In the genomic region with DNA sequence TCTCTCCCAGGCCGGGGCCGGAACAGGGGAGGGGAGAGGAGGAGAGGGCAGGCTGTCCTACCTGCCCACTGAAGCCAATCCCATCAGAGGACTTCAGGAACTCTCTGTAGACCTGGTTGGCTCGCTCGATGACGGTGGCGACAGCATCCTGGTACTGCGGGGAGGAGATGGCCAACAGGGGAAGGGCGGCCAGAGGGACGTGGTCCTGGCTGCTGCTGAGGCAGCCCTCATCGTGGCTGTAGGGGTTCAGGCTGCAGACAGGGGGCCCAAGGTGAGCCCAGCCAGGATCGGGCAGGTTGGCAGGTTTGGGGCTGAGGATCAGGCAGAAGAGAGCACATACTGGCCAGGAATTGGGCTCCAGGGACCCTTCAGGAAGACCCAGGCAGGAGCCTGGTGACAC, we compare ENCODE assay signal across 35 cellular contexts. TPM values are rescaled to one million over a fixed set of nuclear protein-coding genes. Genes with fewer than 3 reads are reported as not detected.
"Had no signal": no experiment of that assay in that cellular context is flagged by ENCODE, and none has a peak within 500 bp of the region (broad histone marks: within the 10 kb centered on the region; RNA-seq: fewer than 3 reads in every experiment).

No MANE protein-coding gene starts in this region.

- H3K36me3 ChIP-seq: ascending aorta, breast epithelium, cardiac muscle cell had no signal

- H3K9me3 Mint-ChIP-seq: activated CD4-positive, alpha-beta memory T cell treated with anti-CD3 and anti-CD28 coated beads for 36 hours; activated CD4-positive, alpha-beta T cell treated with anti-CD3 and anti-CD28 coated beads, Interleukin-2, amount 10 ng/mL, durations not matched to agents 24 days and 14 days; activated naive CD4-positive, alpha-beta T cell treated with anti-CD3 and anti-CD28 coated beads, Interleukin-2, amount 10 ng/mL, durations not matched to agents 7 days and 5 days; activated naive CD4-positive, alpha-beta T cell treated with anti-CD3 and anti-CD28 coated beads, Interleukin-2, amount 50 U/mL, for 72 hours; activated naive CD8-positive, alpha-beta T cell treated with anti-CD3 and anti-CD28 coated beads, Interleukin-2, amount 10 ng/mL, durations not matched to agents 7 days and 5 days; activated T-helper 1 cell treated with anti-CD3 and anti-CD28 coated beads, Interleukin-12 subunit alpha, Interleukin-12 subunit beta, Interleukin-2, Interleukin-4 antibody, amounts not matched to agents 30 ng/mL and 10 ng/mL and 1 ng/mL, durations not matched to agents 14 hours and 24 hours and 36 hours; activated T-helper 2 cell treated with anti-CD3 and anti-CD28 coated beads, Interferon-gamma antibody, Interleukin-2, Interleukin-4, amounts not matched to agents 10 μg/mL and 5 μg/mL and 100 μg/mL, durations not matched to agents 14 hours and 24 hours and 36 hours; brain; central memory CD8-positive, alpha-beta T cell; dendritic cell treated with granulocyte-macrophage colony-stimulating factor and Interleukin-4, amounts not matched to agents 40 ng/mL and 50 ng/mL, for 4 days; endodermal cell had no signal

- H3K36me3 Mint-ChIP-seq: activated CD4-positive, alpha-beta memory T cell treated with anti-CD3 and anti-CD28 coated beads for 36 hours; activated CD8-positive, alpha-beta memory T cell treated with anti-CD3 and anti-CD28 coated beads, Interleukin-2, amount 10 ng/mL, durations not matched to agents 7 days and 5 days; activated naive CD4-positive, alpha-beta T cell treated with anti-CD3 and anti-CD28 coated beads, Interleukin-2, amount 10 ng/mL, durations not matched to agents 7 days and 5 days; activated naive CD4-positive, alpha-beta T cell treated with anti-CD3 and anti-CD28 coated beads, Interleukin-2, amount 50 U/mL, for 72 hours; activated naive CD8-positive, alpha-beta T cell treated with anti-CD3 and anti-CD28 coated beads, Interleukin-2, amount 10 ng/mL, durations not matched to agents 7 days and 5 days; brain had no signal

- H3K27me3 ChIP-seq: ascending aorta, breast epithelium, cardiac muscle cell, dorsolateral prefrontal cortex had no signal

- H3K4me1 Mint-ChIP-seq: activated CD4-positive, alpha-beta T cell treated with anti-CD3 and anti-CD28 coated beads for 36 hours; activated CD4-positive, alpha-beta T cell treated with anti-CD3 and anti-CD28 coated beads, Interleukin-2, amount 10 ng/mL, durations not matched to agents 24 days and 14 days; activated CD8-positive, alpha-beta memory T cell treated with anti-CD3 and anti-CD28 coated beads, Interleukin-2, amount 10 ng/mL, durations not matched to agents 7 days and 5 days; activated naive CD4-positive, alpha-beta T cell treated with anti-CD3 and anti-CD28 coated beads, Interleukin-2, amount 10 ng/mL, durations not matched to agents 7 days and 5 days; activated naive CD8-positive, alpha-beta T cell treated with anti-CD3 and anti-CD28 coated beads, Interleukin-2, amount 10 ng/mL, durations not matched to agents 7 days and 5 days; central memory CD8-positive, alpha-beta T cell had no signal

- H3K27ac ChIP-seq: ascending aorta, breast epithelium, cardiac muscle cell, coronary artery had no signal

- H3K4me3 ChIP-seq: ascending aorta, breast epithelium, cardiac muscle cell, coronary artery, dorsolateral prefrontal cortex had no signal

- H3K27ac Mint-ChIP-seq: activated CD4-positive, alpha-beta memory T cell treated with anti-CD3 and anti-CD28 coated beads for 36 hours; activated CD4-positive, alpha-beta T cell treated with anti-CD3 and anti-CD28 coated beads for 36 hours; activated CD4-positive, alpha-beta T cell treated with anti-CD3 and anti-CD28 coated beads, Interleukin-2, amount 10 ng/mL, durations not matched to agents 24 days and 14 days; activated CD8-positive, alpha-beta memory T cell treated with anti-CD3 and anti-CD28 coated beads, Interleukin-2, amount 10 ng/mL, durations not matched to agents 7 days and 5 days; activated CD8-positive, alpha-beta T cell treated with anti-CD3 and anti-CD28 coated beads, Interleukin-2, amount 10 ng/mL, durations not matched to agents 7 days and 5 days; activated naive CD4-positive, alpha-beta T cell treated with anti-CD3 and anti-CD28 coated beads, Interleukin-2, amount 10 ng/mL, durations not matched to agents 7 days and 5 days; activated naive CD8-positive, alpha-beta T cell treated with anti-CD3 and anti-CD28 coated beads, Interleukin-2, amount 10 ng/mL, durations not matched to agents 7 days and 5 days; activated T-helper 1 cell treated with anti-CD3 and anti-CD28 coated beads, Interleukin-12 subunit alpha, Interleukin-12 subunit beta, Interleukin-2, Interleukin-4 antibody, amounts not matched to agents 30 ng/mL and 10 ng/mL and 1 ng/mL, durations not matched to agents 14 hours and 24 hours and 36 hours; activated T-helper 2 cell treated with anti-CD3 and anti-CD28 coated beads, Interferon-gamma antibody, Interleukin-2, Interleukin-4, amounts not matched to agents 10 μg/mL and 5 μg/mL and 100 μg/mL, durations not matched to agents 14 hours and 24 hours and 36 hours; dendritic cell treated with granulocyte-macrophage colony-stimulating factor and Interleukin-4, amounts not matched to agents 40 ng/mL and 50 ng/mL, for 4 days; endodermal cell had no signal

- H3K4me3 Mint-ChIP-seq: activated CD4-positive, alpha-beta memory T cell treated with anti-CD3 and anti-CD28 coated beads for 36 hours; activated CD4-positive, alpha-beta T cell treated with anti-CD3 and anti-CD28 coated beads for 36 hours; activated CD4-positive, alpha-beta T cell treated with anti-CD3 and anti-CD28 coated beads, Interleukin-2, amount 10 ng/mL, durations not matched to agents 24 days and 14 days; activated CD8-positive, alpha-beta memory T cell treated with anti-CD3 and anti-CD28 coated beads, Interleukin-2, amount 10 ng/mL, durations not matched to agents 7 days and 5 days; activated CD8-positive, alpha-beta T cell treated with anti-CD3 and anti-CD28 coated beads, Interleukin-2, amount 10 ng/mL, durations not matched to agents 7 days and 5 days; activated naive CD4-positive, alpha-beta T cell treated with anti-CD3 and anti-CD28 coated beads, Interleukin-2, amount 10 ng/mL, durations not matched to agents 7 days and 5 days; activated naive CD8-positive, alpha-beta T cell treated with anti-CD3 and anti-CD28 coated beads, Interleukin-2, amount 10 ng/mL, durations not matched to agents 7 days and 5 days; activated T-helper 1 cell treated with anti-CD3 and anti-CD28 coated beads, Interleukin-12 subunit alpha, Interleukin-12 subunit beta, Interleukin-2, Interleukin-4 antibody, amounts not matched to agents 30 ng/mL and 10 ng/mL and 1 ng/mL, durations not matched to agents 14 hours and 24 hours and 36 hours; brain; central memory CD8-positive, alpha-beta T cell; dendritic cell treated with granulocyte-macrophage colony-stimulating factor and Interleukin-4, amounts not matched to agents 40 ng/mL and 50 ng/mL, for 4 days; endodermal cell had no signal

- H3K9me3 ChIP-seq: ascending aorta, breast epithelium had no signal

- H3K27me3 Mint-ChIP-seq: activated CD4-positive, alpha-beta T cell treated with anti-CD3 and anti-CD28 coated beads, Interleukin-2, amount 10 ng/mL, durations not matched to agents 24 days and 14 days; activated CD8-positive, alpha-beta memory T cell treated with anti-CD3 and anti-CD28 coated beads, Interleukin-2, amount 10 ng/mL, durations not matched to agents 7 days and 5 days; activated naive CD8-positive, alpha-beta T cell treated with anti-CD3 and anti-CD28 coated beads, Interleukin-2, amount 10 ng/mL, durations not matched to agents 7 days and 5 days; brain had no signal

- DNase-seq: activated CD4-positive, alpha-beta memory T cell treated with anti-CD3 and anti-CD28 coated beads for 36 hours; activated CD4-positive, alpha-beta T cell treated with anti-CD3 and anti-CD28 coated beads for 36 hours; activated CD4-positive, alpha-beta T cell treated with anti-CD3 and anti-CD28 coated beads, Interleukin-2, amount 10 ng/mL, durations not matched to agents 24 days and 14 days; activated CD4-positive, CD25-positive, alpha-beta regulatory T cell; activated CD4-positive, CD25-positive, alpha-beta regulatory T cell treated with anti-CD3 and anti-CD28 coated beads, Interleukin-2, amount 50 U/mL, for 72 hours; activated CD8-positive, alpha-beta memory T cell treated with anti-CD3 and anti-CD28 coated beads, Interleukin-2, amount 10 ng/mL, durations not matched to agents 7 days and 5 days; activated CD8-positive, alpha-beta memory T cell treated with anti-CD3 and anti-CD28 coated beads, Interleukin-2, amount 50 U/mL, for 4 hours; activated CD8-positive, alpha-beta T cell treated with anti-CD3 and anti-CD28 coated beads, Interleukin-2, amount 10 ng/mL, durations not matched to agents 7 days and 5 days; activated effector memory CD4-positive, alpha-beta T cell treated with anti-CD3 and anti-CD28 coated beads, Interleukin-2, amount 50 U/mL, for 16 hours; activated naive CD4-positive, alpha-beta T cell; activated naive CD4-positive, alpha-beta T cell treated with anti-CD3 and anti-CD28 coated beads, Interleukin-2, amount 10 ng/mL, durations not matched to agents 7 days and 5 days; activated naive CD8-positive, alpha-beta T cell treated with anti-CD3 and anti-CD28 coated beads, Interleukin-2, amount 10 ng/mL, durations not matched to agents 7 days and 5 days; activated T-cell treated with anti-CD3 and anti-CD28 coated beads, Interleukin-2, amount 50 U/mL, for 1 hour; activated T-cell treated with anti-CD3 and anti-CD28 coated beads, Interleukin-2, amount 50 U/mL, for 48 hours; dorsolateral prefrontal cortex; effector memory CD4-positive, alpha-beta T cell; endodermal cell; foreskin fibroblast; head of caudate nucleus; T-helper 2 cell had no signal

- H3K4me1 ChIP-seq: ascending aorta, breast epithelium had no signal

RNA-seq across cellular contexts. Expression of a gene that starts 34.2 kb away (rescaled TPM):
- total RNA-seq: ascending aorta had no signal

RNA-seq across cellular contexts. Expression of a gene that starts 43.6 kb away (rescaled TPM):
- total RNA-seq: activated CD4-positive, alpha-beta memory T cell treated with anti-CD3 and anti-CD28 coated beads for 36 hours; activated CD4-positive, alpha-beta T cell treated with anti-CD3 and anti-CD28 coated beads for 36 hours; activated CD4-positive, alpha-beta T cell treated with anti-CD3 and anti-CD28 coated beads, Interleukin-2, amount 10 ng/mL, durations not matched to agents 24 days and 14 days; activated CD8-positive, alpha-beta memory T cell treated with anti-CD3 and anti-CD28 coated beads for 36 hours; activated CD8-positive, alpha-beta memory T cell treated with anti-CD3 and anti-CD28 coated beads, Interleukin-2, amount 10 ng/mL, durations not matched to agents 7 days and 5 days; activated CD8-positive, alpha-beta T cell treated with anti-CD3 and anti-CD28 coated beads, Interleukin-2, amount 10 ng/mL, durations not matched to agents 7 days and 5 days; activated naive CD4-positive, alpha-beta T cell treated with anti-CD3 and anti-CD28 coated beads, Interleukin-2, amount 50 U/mL, for 72 hours; activated naive CD8-positive, alpha-beta T cell treated with anti-CD3 and anti-CD28 coated beads, Interleukin-2, amount 10 ng/mL, durations not matched to agents 7 days and 5 days; activated T-helper 1 cell treated with anti-CD3 and anti-CD28 coated beads, Interleukin-12 subunit alpha, Interleukin-12 subunit beta, Interleukin-2, Interleukin-4 antibody, amounts not matched to agents 30 ng/mL and 10 ng/mL and 1 ng/mL, durations not matched to agents 14 hours and 24 hours and 36 hours; activated T-helper 2 cell treated with anti-CD3 and anti-CD28 coated beads, Interferon-gamma antibody, Interleukin-2, Interleukin-4, amounts not matched to agents 10 μg/mL and 5 μg/mL and 100 μg/mL, durations not matched to agents 14 hours and 24 hours and 36 hours; ascending aorta; breast epithelium; cardiac muscle cell; endodermal cell; epithelial cell of proximal tubule; esophagus mucosa; frontal cortex; T-helper 1 cell treated with Interleukin-12 subunit alpha and Interleukin-12 subunit beta and Interleukin-4 antibody, amounts not matched to agents 30 ng/mL and 1 ng/mL, for 36 hours had no signal
- polyA plus RNA-seq: cardiac muscle cell had no signal
